16 cellular contexts compared by ENCODE assay signal in the genomic region with DNA sequence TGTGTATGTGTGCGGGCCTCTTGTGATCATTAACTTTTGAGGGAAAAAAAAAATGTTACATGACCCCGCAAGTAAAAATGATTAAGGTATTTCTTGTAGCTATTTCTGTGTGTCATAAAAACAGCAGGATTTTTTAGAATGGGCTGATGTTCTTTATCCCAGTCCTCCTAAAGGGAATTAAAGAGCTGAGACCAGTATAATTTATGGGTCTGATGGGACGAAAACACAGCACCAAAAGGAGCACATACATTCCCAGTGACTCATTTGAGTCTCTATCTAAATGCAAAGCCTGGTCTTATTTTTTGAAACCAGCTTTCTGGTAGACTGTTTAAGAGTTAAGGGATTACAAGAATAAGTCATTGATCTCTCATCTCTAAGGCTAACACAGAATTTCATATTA.
DNase-seq lines count a peak whose midpoint lies in the region; ATAC-seq and TF ChIP-seq lines count a peak whose summit lies in the region.
"Had no signal": no experiment of that assay in that cellular context is flagged by ENCODE, and none has a peak within 500 bp of the region (broad histone marks: within the 10 kb centered on the region; RNA-seq: fewer than 3 reads in every experiment).

No MANE protein-coding gene starts in this region.

- H3K9me3 Mint-ChIP-seq in nephron = no peaks in the 10 kb centered on the region

- H3K4me3 ChIP-seq in A673 (ENCODE audit: low read depth, low read length, poor library complexity, severe bottlenecking) = no peak overlapping the region
- H3K4me3 ChIP-seq in HUES48 (ENCODE audit: low read depth, low read length) = no peak overlapping the region
- no peak overlapping the region for H3K4me3 ChIP-seq in fibroblast of the aortic adventitia (ENCODE audit: low read depth, low read length)
- H3K4me3 ChIP-seq: GM23338 had no signal

- H3K4me1 ChIP-seq in A673 (ENCODE audit: insufficient read depth, low read length, poor library complexity, severe bottlenecking) (peaks cover 4% of the 10 kb centered on the region), HUES48 (ENCODE audit: control insufficient read depth, insufficient read depth, low read length) (peaks cover 35% of the 10 kb centered on the region)

- no peak for ATAC-seq in GM19452 (IDR thresholded peaks at IDR 0.05; ENCODE audit: unreplicated experiment)
- ATAC-seq: GM23338 had no signal

- no peaks in the 10 kb centered on the region for H3K36me3 Mint-ChIP-seq in nephron (ENCODE audit: low read depth)
- H3K36me3 Mint-ChIP-seq: IgD-negative memory B cell had no signal

- H3K36me3 ChIP-seq in A673 (ENCODE audit: insufficient read depth, low read length, poor library complexity, severe bottlenecking) = no peaks in the 10 kb centered on the region
- no peaks in the 10 kb centered on the region for H3K36me3 ChIP-seq in HUES48 (ENCODE audit: control insufficient read depth, insufficient read depth, low read length)

- peaks cover 10% of the 10 kb centered on the region for H3K4me1 Mint-ChIP-seq in nephron
- H3K4me1 Mint-ChIP-seq: IgD-negative memory B cell had no signal

- intact Hi-C loops in A673 (cut with micrococcal nuclease; ENCODE audit: unreplicated experiment) = no loop called here

- H3K27me3 ChIP-seq in A673 (replicated peaks; ENCODE audit: insufficient read depth, low read depth, low read length, poor library complexity) (no peaks in the 10 kb centered on the region), HUES48 (ENCODE audit: control insufficient read depth, insufficient read depth, low read length) (no peaks in the 10 kb centered on the region)

- H3K9me3 ChIP-seq in A673 (ENCODE audit: low read depth, low read length, poor library complexity, severe bottlenecking) (no peaks in the 10 kb centered on the region), HUES48 (ENCODE audit: control insufficient read depth, insufficient read depth, low read length) (no peaks in the 10 kb centered on the region)

- no peak overlapping the region for H3K4me3 Mint-ChIP-seq in nephron
- H3K4me3 Mint-ChIP-seq: GM23338, IgD-negative memory B cell had no signal

- H3K27ac ChIP-seq in A673 (ENCODE audit: low read depth, low read length, poor library complexity, severe bottlenecking) (no peak overlapping the region), HUES48 (ENCODE audit: low read depth, low read length) (peak overlapping the region; percentile 48)

- H3K27ac Mint-ChIP-seq in nephron = peak overlapping the region in 2 of 3 experiments; percentile 6 to 9
- H3K27ac Mint-ChIP-seq: GM23338 had no signal

- TF ChIP-seq CTCF in A673 (conservative IDR thresholded peaks at IDR 0.05; ENCODE audit: low read depth, low read length) (no peak), fibroblast of the aortic adventitia (IDR thresholded peaks at IDR 0.05; ENCODE audit: insufficient read depth, low read length) (no peak), nephron (IDR thresholded peaks at IDR 0.05; ENCODE audit: unreplicated experiment in 3 of 3) (no peak)

- CTCF ChIA-PET in A673 (lab: Charles Lee) = no interaction called here

- H3K9ac ChIP-seq in HUES48 (ENCODE audit: low read depth, low read length) = no peak overlapping the region

- no TSS peak for BruUV-seq in A673 (replicated peaks; lab: Mats Ljungman, UMichigan)

- POLR2A ChIA-PET in A673 (lab: Charles Lee; ENCODE audit: low non-redundant PET) = no interaction called here

- no peaks in the 10 kb centered on the region for H3K27me3 Mint-ChIP-seq in nephron (ENCODE audit: low read depth)
- H3K27me3 Mint-ChIP-seq: IgD-negative memory B cell had no signal

- peak; percentile 74 for DNase-seq in A673 (ENCODE audit: low spot score)
- DNase-seq in fibroblast of the aortic adventitia (ENCODE audit: low read depth) = peak; percentile 3
- DNase-seq in NCI-H2171 (lab: John Stamatoyannopoulos, UW) = no peak
- DNase-seq in cortex of kidney (lab: John Stamatoyannopoulos, UW) = no peak
- DNase-seq in HUDEP-2 (lab: John Stamatoyannopoulos, UW; ENCODE audit: unreplicated experiment in 76 of 76) = no peak
- DNase-seq: GDM1, MV-4-11, NCI-H1417 treated with DMSO at 0.1 percent for 48 hours, NCI-H2029 treated with DMSO at 0.1 percent for 48 hours, NCI-H524 treated with DMSO at 0.1 percent for 48 hours, SIG-M5 had no signal

Comparison
In these comparisons a context has a peak if more than half of its experiments do, and no peak if none do; other contexts are left out.
1. DNase-seq: peak in A673 (single experiment) and fibroblast of the aortic adventitia (single experiment); none in NCI-H2171 (single experiment), cortex of kidney (single experiment) and HUDEP-2 (0 of 76).